8 cellular contexts compared by ENCODE assay signal in the genomic region with DNA sequence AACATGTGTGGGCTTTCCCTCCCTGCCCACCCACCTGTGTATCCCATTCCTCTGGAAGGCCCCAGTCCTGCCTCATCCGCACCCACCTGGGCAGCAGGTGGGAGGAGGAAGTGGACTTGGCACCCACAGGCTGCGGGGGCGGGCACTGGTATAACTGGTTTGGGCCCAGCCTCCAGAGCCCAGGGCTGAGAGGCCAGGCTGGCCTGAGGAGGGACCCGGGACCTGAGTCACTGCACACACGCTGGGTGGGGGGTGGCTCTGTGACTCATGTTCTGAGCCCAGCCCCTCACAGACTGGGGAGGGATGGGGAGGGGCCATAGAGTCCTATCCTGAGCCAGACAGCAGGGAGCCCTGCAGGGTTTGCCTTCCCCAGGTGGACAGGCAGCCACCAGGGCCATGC. TPM values are rescaled to one million over a fixed set of nuclear protein-coding genes. Genes with fewer than 3 reads are reported as not detected.
DNase-seq lines count a peak whose midpoint lies in the region; ATAC-seq, FAIRE-seq and TF ChIP-seq lines count a peak whose summit lies in the region.

No MANE protein-coding gene starts in this region.

- dilution Hi-C loops in IMR-90 (cut with HindIII; ENCODE audit: low sequenced_read_pairs, unreplicated experiment) = no loop called here

- peak overlapping the region; percentile 63 for H2BK20ac ChIP-seq in IMR-90 (ENCODE audit: low read depth, low read length)

- peak overlapping the region in 1 of 2 experiments; percentile 47; a peak in 1 of 4 replicates for H4K8ac ChIP-seq in IMR-90 (ENCODE audit: low read depth in 2 of 2, low read length in 2 of 2)

- POLR2A ChIA-PET in IMR-90 (lab: Charles Lee; ENCODE audit: unreplicated experiment) = no interaction called here

- TF ChIP-seq CTCF in AG10803 (conservative IDR thresholded peaks at IDR 0.05; ENCODE audit: low read length) (no peak), IMR-90 (conservative IDR thresholded peaks at IDR 0.05; ENCODE audit: low read depth, low read length) (no peak), bronchial epithelial cell (IDR thresholded peaks at IDR 0.05; ENCODE audit: insufficient read depth, low read length, severe bottlenecking) (no peak), lung (IDR thresholded peaks at IDR 0.05; ENCODE audit: control extremely low read depth, extremely low read depth) (no peak)

- no peak overlapping the region for H3K4me2 ChIP-seq in IMR-90 (ENCODE audit: low read depth, low read length)

- intact Hi-C loops in IMR-90 (cut with micrococcal nuclease) = no loop called here

- CTCF ChIA-PET in IMR-90 (lab: Yijun Ruan, JAX) = no interaction called here

- H3K9ac ChIP-seq in IMR-90 (ENCODE audit: low read depth, low read length) = no peak overlapping the region

- no TSS peak for BruUV-seq in IMR-90 (replicated peaks; lab: Mats Ljungman, UMichigan)

- H3K56ac ChIP-seq in IMR-90 (ENCODE audit: extremely low read depth, insufficient read depth, low read length) = no peak overlapping the region

- H3K4ac ChIP-seq in IMR-90 (ENCODE audit: low read depth, low read length) = peak overlapping the region; percentile 76

- peak overlapping the region; percentile 64 for H2BK5ac ChIP-seq in IMR-90 (ENCODE audit: low read depth, low read length, poor library complexity, severe bottlenecking)

- H3K9me3 ChIP-seq in IMR-90 (ENCODE audit: control insufficient read depth, insufficient read depth, low read length) (no peaks in the 10 kb centered on the region), lung (ENCODE audit: control insufficient read depth in 2 of 2, insufficient read depth in 1 of 2, low read length in 1 of 2) (no peaks in the 10 kb centered on the region)

- peaks cover 11% of the 10 kb centered on the region for H3K9me1 ChIP-seq in IMR-90 (ENCODE audit: insufficient read depth, low read length)

- peak overlapping the region; percentile 43 for H2AK9ac ChIP-seq in IMR-90 (replicated peaks; ENCODE audit: low read depth, low read length, poor library complexity)

- in situ Hi-C loops in IMR-90 (cut with MboI; ENCODE audit: low sequenced_read_pairs) = no loop called here

- peak overlapping the region; percentile 88 for H2AK5ac ChIP-seq in IMR-90 (ENCODE audit: low read depth, low read length)

- FAIRE-seq in bronchial epithelial cell (lab: Jason Lieb, UNC) = peak; percentile 88

- H2BK15ac ChIP-seq in IMR-90 (ENCODE audit: low read depth, low read length) = peak overlapping the region; percentile 1; the same call in 1 of the 3 replicates

- H3K4me3 ChIP-seq in AG10803 (ENCODE audit: low read length) = no peak overlapping the region
- no peak overlapping the region for H3K4me3 ChIP-seq in IMR-90 (ENCODE audit: insufficient read depth, low read depth, low read length)
- H3K4me3 ChIP-seq in bronchial epithelial cell (ENCODE audit: low read depth, low read length) = peak overlapping the region; percentile 2
- H3K4me3 ChIP-seq in lung = no peak overlapping the region

- H4K5ac ChIP-seq in IMR-90 (ENCODE audit: low read depth, low read length) = no peak overlapping the region

- no peaks in the 10 kb centered on the region for H3K27me3 ChIP-seq in IMR-90 (ENCODE audit: control insufficient read depth, insufficient read depth, low read length)
- H3K27me3 ChIP-seq in bronchial epithelial cell (ENCODE audit: control insufficient read depth, insufficient read depth, low read length) = no peaks in the 10 kb centered on the region
- peaks cover 5% of the 10 kb centered on the region for H3K27me3 ChIP-seq in lung (ENCODE audit: control insufficient read depth, insufficient read depth)

- peak overlapping the region; percentile 75; the same call in 1 of the 2 replicates for H3K14ac ChIP-seq in IMR-90 (replicated peaks; ENCODE audit: low read depth, low read length)

- no peaks in the 10 kb centered on the region; the same call in 1 of the 2 replicates for H3K36me3 ChIP-seq in IMR-90 (ENCODE audit: control insufficient read depth, insufficient read depth, low read length)
- no peaks in the 10 kb centered on the region for H3K36me3 ChIP-seq in bronchial epithelial cell (ENCODE audit: control insufficient read depth, insufficient read depth, low read length)
- no peaks in the 10 kb centered on the region for H3K36me3 ChIP-seq in lung (ENCODE audit: control insufficient read depth in 2 of 2, insufficient read depth in 2 of 2, low read length in 2 of 2)

- ATAC-seq in IMR-90 (ENCODE audit: low read depth) (peak; percentile 95), lung (ENCODE audit: insufficient read depth, low FRiP score) (peak; percentile 89)

- H3K18ac ChIP-seq in IMR-90 (ENCODE audit: low read depth, low read length) = no peak overlapping the region

- no peak overlapping the region for H3K23ac ChIP-seq in IMR-90 (ENCODE audit: low read depth, low read length)

- peaks cover 0 to 7% of the 10 kb centered on the region in 2 experiments; a peak in 1 of 4 replicates for H3K79me1 ChIP-seq in IMR-90 (ENCODE audit: low read depth in 1 of 2, low read length in 2 of 2)

- H4K91ac ChIP-seq in IMR-90 (ENCODE audit: insufficient read depth, low read depth, low read length) = peak overlapping the region; percentile 39; the same call in 1 of the 2 replicates

- H2BK120ac ChIP-seq in IMR-90 (ENCODE audit: low read depth, low read length) = peak overlapping the region; percentile 76

- no CpG with 5 or more reads among the region's 5 CpGs for whole genome bisulfite sequencing in IMR-90 (ENCODE audit: extremely low coverage in 2 of 2, insufficient read length in 1 of 2), 2 experiments
- 61 to 93% methylated on average over 4 to 5 of the region's 5 CpGs for WGBS in lung, 2 donors

- no peak for TF ChIP-seq POLR2A in IMR-90 (IDR thresholded peaks at IDR 0.05; ENCODE audit: low read depth, low read length)

- TF ChIP-seq RAD21 in IMR-90 (IDR thresholded peaks at IDR 0.05; ENCODE audit: low read length) = 0 out of 2 replicates have a peak, but pooled peaks have one; percentile 5

- peaks cover 16% of the 10 kb centered on the region for H3K4me1 ChIP-seq in IMR-90 (ENCODE audit: control insufficient read depth, insufficient read depth, low read length)
- H3K4me1 ChIP-seq in lung (ENCODE audit: control insufficient read depth in 2 of 2, insufficient read depth in 2 of 2, low read length in 2 of 2) = peaks cover 0 to 10% of the 10 kb centered on the region in 2 donors

- no peaks in the 10 kb centered on the region for H4K20me1 ChIP-seq in IMR-90 (ENCODE audit: insufficient read depth, low read length)

- peak overlapping the region; percentile 30; the same call in 1 of the 2 replicates for H3K27ac ChIP-seq in IMR-90 (ENCODE audit: insufficient read depth, low read length)
- H3K27ac ChIP-seq in lung (ENCODE audit: low read depth in 1 of 2, low read length in 1 of 2) = peak overlapping the region in 1 of 2 donors; percentile 79

- H2AFZ ChIP-seq in IMR-90 (replicated peaks; ENCODE audit: low read length, poor library complexity) = peak overlapping the region; percentile 85

- DNase-seq in AG10803 (ENCODE audit: low read depth) (peak; percentile 52), IMR-90 (peak; percentile 85), bronchial epithelial cell (ENCODE audit: low read depth) (peak; percentile 94), lung (ENCODE audit: low spot score) (peak; percentile 91), NCI-H1417 treated with DMSO at 0.1 percent for 48 hours (lab: John Stamatoyannopoulos, UW) (no peak), NOMO-1 treated with DMSO at 0.1 percent for 48 hours (lab: John Stamatoyannopoulos, UW; ENCODE audit: unreplicated experiment) (no peak), NCI-H82 (lab: John Stamatoyannopoulos, UW) (no peak)
- DNase-seq in activated effector memory CD4-positive, alpha-beta T cell treated with anti-CD3 and anti-CD28 coated beads, Interleukin-2, amount 50 U/mL, for 16 hours = no peak

TF ChIP-seq in IMR-90, 13 proteins besides CTCF, POLR2A, EP300 and RAD21:
- TF ChIP-seq NFE2L2 (IDR thresholded peaks at IDR 0.05; ENCODE audit: low read depth, low read length) = no peak
- TF ChIP-seq CHD1 (IDR thresholded peaks at IDR 0.05; ENCODE audit: low read depth, low read length) = no peak
- no peak for TF ChIP-seq RCOR1 (IDR thresholded peaks at IDR 0.05; ENCODE audit: insufficient replicate concordance, low read length)
- TF ChIP-seq BHLHE40 (IDR thresholded peaks at IDR 0.05; ENCODE audit: low read depth, low read length) = peak; percentile 42; the same call in 1 of the 2 replicates
- TF ChIP-seq, protein P1, sequence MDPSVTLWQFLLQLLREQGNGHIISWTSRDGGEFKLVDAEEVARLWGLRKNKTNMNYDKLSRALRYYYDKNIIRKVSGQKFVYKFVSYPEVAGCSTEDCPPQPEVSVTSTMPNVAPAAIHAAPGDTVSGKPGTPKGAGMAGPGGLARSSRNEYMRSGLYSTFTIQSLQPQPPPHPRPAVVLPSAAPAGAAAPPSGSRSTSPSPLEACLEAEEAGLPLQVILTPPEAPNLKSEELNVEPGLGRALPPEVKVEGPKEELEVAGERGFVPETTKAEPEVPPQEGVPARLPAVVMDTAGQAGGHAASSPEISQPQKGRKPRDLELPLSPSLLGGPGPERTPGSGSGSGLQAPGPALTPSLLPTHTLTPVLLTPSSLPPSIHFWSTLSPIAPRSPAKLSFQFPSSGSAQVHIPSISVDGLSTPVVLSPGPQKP (IDR thresholded peaks at IDR 0.05; ENCODE audit: borderline replicate concordance, low read depth, low read length) = no peak
- peak; percentile 92 for TF ChIP-seq FOS (IDR thresholded peaks at IDR 0.05; ENCODE audit: low read depth, low read length)
- peak; percentile 93 for TF ChIP-seq MAZ (IDR thresholded peaks at IDR 0.05; ENCODE audit: borderline replicate concordance, low read depth, low read length)
- no peak for TF ChIP-seq RFX5 (IDR thresholded peaks at IDR 0.05; ENCODE audit: low read depth, low read length)

RNA-seq across cellular contexts. Expression of a gene that starts 16.7 kb away (rescaled TPM):
- total RNA-seq in IMR-90 (2012; rRNA removed) (3.8 and 4.4 TPM in 2 replicates), bronchial epithelial cell (5.0 and 11.9 TPM in 2 replicates), lung (10 to 100 TPM in 1 of 2 donors, under 1 TPM in 1; 0.60 to 22.0 TPM)
- polyA plus RNA-seq in IMR-90 (2012; rRNA removed) (89.0 and 154 TPM in 2 replicates), lung (10 to 100 TPM; 24.1 to 49.2 TPM)
- polyA plus RNA-seq in IMR-90 (2012; cell fraction: cytosol; rRNA removed) = 190 and 339 TPM in 2 replicates
- 56.3 and 191 TPM in 2 replicates for polyA plus RNA-seq in IMR-90 (2012; cell fraction: nucleus; rRNA removed; ENCODE audit: low replicate concordance)

RNA-seq across cellular contexts. Expression of a gene that starts 26.9 kb away (rescaled TPM):
- total RNA-seq in IMR-90 (2012; rRNA removed) (1.6 and 2.2 TPM in 2 replicates), bronchial epithelial cell (9.5 and 9.9 TPM in 2 replicates), lung (100 to 1,000 TPM in 1 of 2 donors, 10 to 100 TPM in 1; 29.7 to 123 TPM)
- polyA plus RNA-seq in IMR-90 (2012; rRNA removed) (3.0 and 3.7 TPM in 2 replicates), lung (10 to 100 TPM in 1 of 2 donors, 1 to 10 TPM in 1; 9.9 to 24.0 TPM)
- 3.6 and 6.4 TPM in 2 replicates for polyA plus RNA-seq in IMR-90 (2012; cell fraction: cytosol; rRNA removed)
- polyA plus RNA-seq in IMR-90 (2012; cell fraction: nucleus; rRNA removed; ENCODE audit: low replicate concordance) = 5.3 and 8.9 TPM in 2 replicates

Comparison
In these comparisons a context has a peak if more than half of its experiments do, and no peak if none do; other contexts are left out.
1. DNase-seq: peak in AG10803 (single experiment), IMR-90 (single experiment), bronchial epithelial cell (single experiment) and lung (single experiment); none in NCI-H1417 treated with DMSO at 0.1 percent for 48 hours (single experiment), NOMO-1 treated with DMSO at 0.1 percent for 48 hours (single experiment), NCI-H82 (single experiment) and activated effector memory CD4-positive, alpha-beta T cell treated with anti-CD3 and anti-CD28 coated beads, Interleukin-2, amount 50 U/mL, for 16 hours (single experiment).